Comparison of ENCODE assay signal across 14 cellular contexts in genomic region chr4:76723916-76724315, GRCh38.
DNase-seq lines count a peak whose midpoint lies in the region; ATAC-seq and TF ChIP-seq lines count a peak whose summit lies in the region.
"Had no signal": no experiment of that assay in that cellular context is flagged by ENCODE, and none has a peak within 500 bp of the region (broad histone marks: within the 10 kb centered on the region; RNA-seq: fewer than 3 reads in every experiment).

No MANE protein-coding gene starts in this region.

- H2BK120ac ChIP-seq in mesenchymal stem cell (ENCODE audit: low read depth, low read length) = no peak overlapping the region

- H3K23ac ChIP-seq in mesenchymal stem cell (ENCODE audit: low read length in 2 of 2) = no peak overlapping the region

- POLR2A ChIA-PET in CD8-positive, alpha-beta memory T cell (lab: Charles Lee) = no interaction called here

- H2BK12ac ChIP-seq in mesenchymal stem cell (ENCODE audit: low read length in 2 of 2) = no peak overlapping the region

- H3K14ac ChIP-seq in mesenchymal stem cell (ENCODE audit: low read length in 2 of 2) = no peak overlapping the region

- TF ChIP-seq CTCF in AG09309 (IDR thresholded peaks at IDR 0.05; ENCODE audit: control insufficient read depth, insufficient read depth, low read depth, low read length, missing control alignments) = no peak
- TF ChIP-seq CTCF in KMS-11 (conservative IDR thresholded peaks at IDR 0.05; ENCODE audit: low read depth, low read length) = no peak
- TF ChIP-seq CTCF in cardiac fibroblast (IDR thresholded peaks at IDR 0.05; ENCODE audit: low read depth, low read length) = no peak

- H3K4me3 Mint-ChIP-seq in CD8-positive, alpha-beta memory T cell = no peak overlapping the region
- no peak overlapping the region for H3K4me3 Mint-ChIP-seq in stimulated activated effector memory CD8-positive, alpha-beta T cell treated with anti-CD3 and anti-CD28 coated beads, Interleukin-12 subunit alpha, Interleukin-12 subunit beta, amount 100 ng/mL, for 72 hours
- H3K4me3 Mint-ChIP-seq: CD8-positive, alpha-beta T cell had no signal

- H2AFZ ChIP-seq in KMS-11 (ENCODE audit: low read depth) = no peak overlapping the region
- no peak overlapping the region for H2AFZ ChIP-seq in mesenchymal stem cell (ENCODE audit: low read depth, low read length)

- no peaks in the 10 kb centered on the region for H4K20me1 ChIP-seq in KMS-11 (ENCODE audit: insufficient read depth)

- H4K91ac ChIP-seq in mesenchymal stem cell (ENCODE audit: low read length) = no peak overlapping the region

- no peaks in the 10 kb centered on the region for H3K27me3 ChIP-seq in KMS-11 (ENCODE audit: insufficient read depth, low read depth)
- no peaks in the 10 kb centered on the region for H3K27me3 ChIP-seq in mesenchymal stem cell (ENCODE audit: control insufficient read depth in 1 of 2, insufficient read depth in 1 of 2, low read length in 2 of 2)
- peaks cover 6% of the 10 kb centered on the region for H3K27me3 ChIP-seq in CD8-positive, alpha-beta memory T cell (ENCODE audit: insufficient read depth, low read length, poor library complexity, severe bottlenecking)
- H3K27me3 ChIP-seq: uterus had no signal

- H3K9ac ChIP-seq in KMS-11 (no peak overlapping the region), mesenchymal stem cell (ENCODE audit: low read length) (peak overlapping the region; percentile 66)

- H3K18ac ChIP-seq in mesenchymal stem cell (ENCODE audit: low read depth in 1 of 2, low read length in 2 of 2) = no peak overlapping the region

- peaks cover 22 to 29% of the 10 kb centered on the region in 2 donors for H3K27me3 Mint-ChIP-seq in CD8-positive, alpha-beta memory T cell

- H2BK15ac ChIP-seq in mesenchymal stem cell (ENCODE audit: low read depth, poor library complexity, severe bottlenecking) = no peak overlapping the region

- H3K4me1 ChIP-seq in KMS-11 (ENCODE audit: low read depth, poor library complexity, severe bottlenecking) (peaks cover 29% of the 10 kb centered on the region), mesenchymal stem cell (ENCODE audit: control insufficient read depth, insufficient read depth, low read depth, low read length) (no peaks in the 10 kb centered on the region)
- H3K4me1 ChIP-seq in CD8-positive, alpha-beta memory T cell (ENCODE audit: insufficient read depth, low read length) = no peaks in the 10 kb centered on the region
- H3K4me1 ChIP-seq: uterus had no signal

- ATAC-seq in stimulated activated effector memory CD8-positive, alpha-beta T cell treated with anti-CD3 and anti-CD28 coated beads, Interleukin-12 subunit alpha, Interleukin-12 subunit beta, amount 100 ng/mL, for 72 hours = no peak
- ATAC-seq: CD8-positive, alpha-beta T cell had no signal

- peak; percentile 71 for DNase-seq in AG09309 (ENCODE audit: low read depth)
- DNase-seq in cardiac fibroblast (ENCODE audit: low read depth in 2 of 2) = peak; percentile 80 to 91
- no peak for DNase-seq in mesenchymal stem cell
- DNase-seq in retina = no peak
- DNase-seq in GM19238 (ENCODE audit: insufficient read length, low spot score) = no peak
- DNase-seq in CD8-positive, alpha-beta memory T cell = no peak
- DNase-seq in stimulated activated effector memory CD8-positive, alpha-beta T cell treated with anti-CD3 and anti-CD28 coated beads, Interleukin-12 subunit alpha, Interleukin-12 subunit beta, amount 100 ng/mL, for 72 hours (ENCODE audit: low spot score in 2 of 2) = no peak
- DNase-seq: CD8-positive, alpha-beta T cell; left cardiac atrium; NCI-H1105 treated with DMSO at 0.1 percent for 48 hours; SHP77; stimulated activated CD4-positive, alpha-beta T cell treated with anti-CD3 and anti-CD28 coated beads, Interleukin-1b, Interleukin-23, amount 100 ng/mL, for 48 hours; uterus had no signal

- H3K4me3 ChIP-seq in AG09309 (ENCODE audit: control insufficient read depth, low read depth, low read length) = no peak overlapping the region
- H3K4me3 ChIP-seq in KMS-11 (IDR thresholded peaks at IDR 0.05; ENCODE audit: insufficient read depth, low read depth, low read length) = no peak overlapping the region
- no peak overlapping the region for H3K4me3 ChIP-seq in cardiac fibroblast (replicated peaks in 1 of 2; ENCODE audit: low read depth in 2 of 2, low read length in 2 of 2)
- H3K4me3 ChIP-seq in mesenchymal stem cell (ENCODE audit: insufficient read depth in 1 of 2, low read depth in 1 of 2, low read length in 2 of 2) = no peak overlapping the region
- no peak overlapping the region for H3K4me3 ChIP-seq in CD8-positive, alpha-beta memory T cell (ENCODE audit: low read length)
- H3K4me3 ChIP-seq: uterus had no signal

- no peak overlapping the region for H3K27ac ChIP-seq in KMS-11
- peak overlapping the region; percentile 8 for H3K27ac ChIP-seq in mesenchymal stem cell (ENCODE audit: low read length, poor library complexity, severe bottlenecking)
- no peak overlapping the region for H3K27ac ChIP-seq in CD8-positive, alpha-beta memory T cell (ENCODE audit: low read depth, low read length)
- H3K27ac ChIP-seq: uterus had no signal

- H3K27ac Mint-ChIP-seq in CD8-positive, alpha-beta memory T cell = no peak overlapping the region
- no peak overlapping the region for H3K27ac Mint-ChIP-seq in stimulated activated effector memory CD8-positive, alpha-beta T cell treated with anti-CD3 and anti-CD28 coated beads, Interleukin-12 subunit alpha, Interleukin-12 subunit beta, amount 100 ng/mL, for 72 hours
- H3K27ac Mint-ChIP-seq: CD8-positive, alpha-beta T cell had no signal

- peaks cover 11% of the 10 kb centered on the region for H3K79me1 ChIP-seq in mesenchymal stem cell (replicated peaks; ENCODE audit: low read length, poor library complexity, severe bottlenecking)

- no peaks in the 10 kb centered on the region for H3K36me3 ChIP-seq in KMS-11 (ENCODE audit: insufficient read depth)
- no peaks in the 10 kb centered on the region for H3K36me3 ChIP-seq in mesenchymal stem cell (ENCODE audit: control insufficient read depth in 1 of 2, insufficient read depth in 2 of 2, low read depth in 1 of 2, low read length in 2 of 2)
- no peaks in the 10 kb centered on the region for H3K36me3 ChIP-seq in CD8-positive, alpha-beta memory T cell (ENCODE audit: insufficient read depth, low read length)
- H3K36me3 ChIP-seq: uterus had no signal

- WGBS in mesenchymal stem cell = no CpG with 5 or more reads among the region's 2 CpGs

- CTCF ChIA-PET in CD8-positive, alpha-beta memory T cell (lab: Charles Lee) = no interaction called here

- H3K9me3 ChIP-seq in mesenchymal stem cell (ENCODE audit: control insufficient read depth, low read length) = no peaks in the 10 kb centered on the region
- H3K9me3 ChIP-seq in CD8-positive, alpha-beta memory T cell (ENCODE audit: low read length) = no peaks in the 10 kb centered on the region
- H3K9me3 ChIP-seq: uterus had no signal

- no peaks in the 10 kb centered on the region for H3K4me1 Mint-ChIP-seq in CD8-positive, alpha-beta memory T cell
- no peaks in the 10 kb centered on the region for H3K4me1 Mint-ChIP-seq in stimulated activated effector memory CD8-positive, alpha-beta T cell treated with anti-CD3 and anti-CD28 coated beads, Interleukin-12 subunit alpha, Interleukin-12 subunit beta, amount 100 ng/mL, for 72 hours

- H4K8ac ChIP-seq in mesenchymal stem cell (ENCODE audit: low read length) = no peak overlapping the region

- no peak overlapping the region for H3K4ac ChIP-seq in mesenchymal stem cell (ENCODE audit: low read depth in 1 of 2, low read length in 2 of 2)

- H2BK5ac ChIP-seq in mesenchymal stem cell (ENCODE audit: low read depth, low read length, poor library complexity, severe bottlenecking) = no peak overlapping the region

- H2AK5ac ChIP-seq in mesenchymal stem cell (ENCODE audit: low read length, severe bottlenecking) = no peak overlapping the region

- H3K4me2 ChIP-seq in KMS-11 (peak overlapping the region; percentile 13; the same call in 1 of the 2 replicates), mesenchymal stem cell (ENCODE audit: low read length, poor library complexity, severe bottlenecking) (no peak overlapping the region)

- H3K9me3 Mint-ChIP-seq in CD8-positive, alpha-beta memory T cell = peaks cover 0 to 4% (median 0%) of the 10 kb centered on the region in 5 donors
- H3K9me3 Mint-ChIP-seq in stimulated activated effector memory CD8-positive, alpha-beta T cell treated with anti-CD3 and anti-CD28 coated beads, Interleukin-12 subunit alpha, Interleukin-12 subunit beta, amount 100 ng/mL, for 72 hours = no peaks in the 10 kb centered on the region
- H3K9me3 Mint-ChIP-seq: CD8-positive, alpha-beta T cell had no signal

- H3K79me2 ChIP-seq in KMS-11 (ENCODE audit: insufficient read depth, low read depth) = no peaks in the 10 kb centered on the region

- no peaks in the 10 kb centered on the region for H3K36me3 Mint-ChIP-seq in CD8-positive, alpha-beta memory T cell
- no peaks in the 10 kb centered on the region for H3K36me3 Mint-ChIP-seq in stimulated activated effector memory CD8-positive, alpha-beta T cell treated with anti-CD3 and anti-CD28 coated beads, Interleukin-12 subunit alpha, Interleukin-12 subunit beta, amount 100 ng/mL, for 72 hours
- H3K36me3 Mint-ChIP-seq: CD8-positive, alpha-beta T cell had no signal

Comparison
In these comparisons a context has a peak if more than half of its experiments do, and no peak if none do; other contexts are left out.
1. DNase-seq: peak in AG09309 (single experiment) and cardiac fibroblast (2 of 2); none in mesenchymal stem cell (single experiment), retina (single experiment), GM19238 (single experiment), CD8-positive, alpha-beta memory T cell (0 of 5) and stimulated activated effector memory CD8-positive, alpha-beta T cell treated with anti-CD3 and anti-CD28 coated beads, Interleukin-12 subunit alpha, Interleukin-12 subunit beta, amount 100 ng/mL, for 72 hours (0 of 2).